ENCODE assay signal across 1 cellular context in genomic region chr6:54125493-54125892, GRCh38.
TF ChIP-seq lines count a peak whose summit lies in the region.

No MANE protein-coding gene starts in this region.

TF ChIP-seq in H1, 55 proteins besides CTCF, POLR2A, EP300 and RAD21:
- TF ChIP-seq FOSL1 (IDR thresholded peaks at IDR 0.05; ENCODE audit: insufficient read depth, low read depth, low read length) (no peak), TEAD4 (IDR thresholded peaks at IDR 0.05; ENCODE audit: low read depth, low read length) (peak; percentile 75)
